In the genomic region with DNA sequence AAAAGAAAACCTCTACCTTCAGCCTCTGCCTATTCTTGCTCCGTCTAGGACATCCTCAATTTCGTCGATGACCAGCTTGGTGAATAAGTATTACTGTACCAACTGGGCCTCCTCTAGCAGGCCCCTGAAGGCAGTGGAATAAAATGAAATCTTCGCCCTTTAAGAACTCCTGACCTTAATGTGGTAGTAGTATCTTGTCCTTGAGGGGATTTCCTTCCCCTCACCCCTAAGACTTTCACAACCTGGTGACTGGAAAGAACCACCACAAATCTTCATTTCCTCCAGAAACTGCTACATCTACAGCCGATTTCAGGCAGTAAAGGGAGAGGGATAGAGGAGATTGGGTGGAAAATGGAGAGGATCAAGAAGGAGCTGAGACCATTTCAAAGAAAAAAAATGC, we compare ENCODE assay signal across 1 cellular context.
TF ChIP-seq lines count a peak whose summit lies in the region.

No MANE protein-coding gene starts in this region.

TF ChIP-seq in HepG2, 621 proteins besides CTCF, POLR2A, EP300 and RAD21:
- no peak for TF ChIP-seq SIN3B (IDR thresholded peaks at IDR 0.05; ENCODE audit: low read length)
